Comparison of ENCODE assay signal across 24 cellular contexts in the genomic region with DNA sequence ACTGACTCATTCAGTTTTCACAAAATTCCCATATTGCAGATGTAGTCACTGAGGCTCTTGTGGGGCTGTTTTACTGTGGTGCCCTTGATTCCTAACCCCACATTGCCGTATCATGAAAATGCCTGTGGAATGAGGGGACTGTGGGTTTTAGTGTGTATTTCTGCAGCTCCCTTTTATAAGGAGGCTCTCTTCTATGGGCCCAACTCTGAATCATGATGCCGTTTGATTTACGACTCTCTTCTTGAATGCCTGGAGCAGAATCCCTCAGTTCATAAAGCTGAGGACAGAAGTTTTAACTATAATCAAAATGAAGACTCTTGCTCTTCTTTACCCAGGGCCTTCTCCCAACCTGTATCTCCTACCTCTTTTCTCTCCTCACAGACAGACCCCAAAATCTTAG.
"Had no signal": no experiment of that assay in that cellular context is flagged by ENCODE, and none has a peak within 500 bp of the region (broad histone marks: within the 10 kb centered on the region; RNA-seq: fewer than 3 reads in every experiment).

No MANE protein-coding gene starts in this region.

- DNase-seq: activated CD4-positive, alpha-beta T cell treated with anti-CD3 and anti-CD28 coated beads for 4 hours; activated CD4-positive, alpha-beta T cell treated with anti-CD3 and anti-CD28 coated beads, Interleukin-2, amount 50 U/mL, for 4 hours; activated effector memory CD4-positive, alpha-beta T cell treated with Interleukin-2 at 50 U/mL for 16 hours; activated naive CD4-positive, alpha-beta T cell treated with Interleukin-2 at 50 U/mL for 16 hours; adrenal gland; brain microvascular endothelial cell; caudate nucleus; foreskin keratinocyte; left ventricle myocardium superior; nephron progenitor cell; pancreas; retina; sigmoid colon; small intestine; stimulated activated CD4-positive, alpha-beta T cell treated with anti-CD3 and anti-CD28 coated beads, Interleukin-1b, Interleukin-23, amount 100 ng/mL, for 48 hours; stimulated activated CD4-positive, alpha-beta T cell treated with anti-CD3 and anti-CD28 coated beads, Interleukin-4, amount 100 ng/mL, for 4 hours; stimulated activated CD8-positive, alpha-beta memory T cell treated with anti-CD3 and anti-CD28 coated beads, Interleukin-4, amount 100 ng/mL, for 48 hours; stimulated activated naive CD8-positive, alpha-beta T cell treated with anti-CD3 and anti-CD28 coated beads, Interleukin-15, amount 100 ng/mL, for 72 hours; T-helper 9 cell; tibial artery had no signal

- H3K36me3 ChIP-seq: adrenal gland, pancreas, prostate gland, sigmoid colon, suprapubic skin, tibial artery had no signal

- H3K27me3 ChIP-seq: adrenal gland, brain microvascular endothelial cell, foreskin keratinocyte, pancreas, sigmoid colon, suprapubic skin, tibial artery had no signal

- H3K9me3 ChIP-seq: adrenal gland, pancreas, prostate gland had no signal

- H3K27ac ChIP-seq: adrenal gland, brain microvascular endothelial cell, foreskin keratinocyte, pancreas, prostate gland, sigmoid colon, suprapubic skin, tibial artery, VCaP had no signal

- ATAC-seq: foreskin keratinocyte; stimulated activated memory B cell treated with anti-CD40 and anti-IgM and Interleukin-4, amounts not matched to agents 10 μg/mL and 1 μg/mL and 100 μg/mL, for 72 hours; stimulated activated naive CD8-positive, alpha-beta T cell treated with anti-CD3 and anti-CD28 coated beads, Interleukin-15, amount 100 ng/mL, for 72 hours had no signal

- H3K4me3 ChIP-seq: adrenal gland, pancreas, prostate gland, sigmoid colon, suprapubic skin, tibial artery had no signal

- H3K4me1 ChIP-seq: adrenal gland, foreskin keratinocyte, pancreas, prostate gland, sigmoid colon, suprapubic skin had no signal
